Comparison of ENCODE assay signal across 20 cellular contexts in the genomic region with DNA sequence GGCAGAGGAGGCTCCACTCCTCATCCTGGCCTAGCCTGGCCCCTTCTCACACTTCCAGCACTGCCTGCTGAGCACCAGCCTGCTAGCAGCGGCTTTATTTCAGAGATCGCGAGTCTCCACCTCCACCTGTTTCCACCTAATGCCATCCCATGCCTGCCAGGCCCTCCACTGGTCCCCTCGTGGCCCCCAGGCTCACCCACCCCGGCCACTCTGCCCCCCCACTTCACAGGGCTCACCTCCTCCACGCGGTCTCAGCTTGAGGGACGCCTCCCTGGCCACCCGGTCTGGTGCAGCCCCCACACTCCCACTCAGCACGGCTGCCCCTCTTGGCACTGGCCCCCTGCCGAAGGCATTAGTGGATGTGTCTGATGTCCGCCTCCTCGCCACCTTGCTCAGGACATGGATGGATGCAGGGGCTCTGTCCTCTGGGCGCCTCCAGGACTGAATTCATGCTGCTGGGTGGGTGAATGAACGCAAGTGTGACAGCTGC. TPM values are rescaled to one million over a fixed set of nuclear protein-coding genes. Genes with fewer than 3 reads are reported as not detected.
DNase-seq lines count a peak whose midpoint lies in the region; ATAC-seq and TF ChIP-seq lines count a peak whose summit lies in the region.
"Had no signal": no experiment of that assay in that cellular context is flagged by ENCODE, and none has a peak within 500 bp of the region (broad histone marks: within the 10 kb centered on the region; RNA-seq: fewer than 3 reads in every experiment).

No MANE protein-coding gene starts in this region.

- no peak overlapping the region for H3K4me3 ChIP-seq in HEK293 (ENCODE audit: low read depth, low read length)
- no peak overlapping the region for H3K4me3 ChIP-seq in neuronal stem cell (ENCODE audit: low read length in 2 of 2)
- H3K4me3 ChIP-seq: BLaER1 had no signal

- WGBS in neuronal stem cell (ENCODE audit: extremely low coverage in 2 of 2, insufficient read length in 2 of 2, insufficient replicate concordance in 1 of 2), 2 donors = no CpG with 5 or more reads among the region's 15 CpGs

- no peak overlapping the region for H3K27ac Mint-ChIP-seq in stimulated activated naive CD8-positive, alpha-beta T cell treated with anti-CD3 and anti-CD28 coated beads, Interleukin-15, amount 100 ng/mL, for 72 hours
- H3K27ac Mint-ChIP-seq: CD14-positive monocyte; CD4-positive, alpha-beta memory T cell; CD4-positive, CD25-positive, alpha-beta regulatory T cell; CD8-positive, alpha-beta memory T cell had no signal

- no peak overlapping the region for H4K8ac ChIP-seq in neuronal stem cell (ENCODE audit: low read depth, low read length)

- H4K91ac ChIP-seq in neuronal stem cell (ENCODE audit: low read depth, low read length, poor library complexity) = no peak overlapping the region

- H3K9me3 ChIP-seq in HEK293 (ENCODE audit: control insufficient read depth, insufficient read depth, low read depth, low read length) (no peaks in the 10 kb centered on the region), neuronal stem cell (replicated peaks in 1 of 2; ENCODE audit: control insufficient read depth in 2 of 2, insufficient read depth in 1 of 2, low read depth in 1 of 2, low read length in 2 of 2) (no peaks in the 10 kb centered on the region)

- H3K18ac ChIP-seq in neuronal stem cell (ENCODE audit: low read length) = peak overlapping the region; percentile 33

- H3K9me3 Mint-ChIP-seq in stimulated activated naive CD8-positive, alpha-beta T cell treated with anti-CD3 and anti-CD28 coated beads, Interleukin-15, amount 100 ng/mL, for 72 hours = no peaks in the 10 kb centered on the region
- H3K9me3 Mint-ChIP-seq: CD4-positive, CD25-positive, alpha-beta regulatory T cell; CD8-positive, alpha-beta memory T cell had no signal

- peak overlapping the region; percentile 65 for H2AK5ac ChIP-seq in neuronal stem cell (ENCODE audit: low read depth, low read length)

- H3K4me1 ChIP-seq in HEK293 (ENCODE audit: control insufficient read depth, insufficient read depth, low read length) = peaks cover 6% of the 10 kb centered on the region
- H3K4me1 ChIP-seq in neuronal stem cell (ENCODE audit: control insufficient read depth in 2 of 2, insufficient read depth in 1 of 2, low read depth in 1 of 2, low read length in 2 of 2) = peaks cover 0 to 22% of the 10 kb centered on the region in 2 donors

- no peak overlapping the region for H2BK15ac ChIP-seq in neuronal stem cell (ENCODE audit: low read length)

- no peak overlapping the region for H2BK120ac ChIP-seq in neuronal stem cell (ENCODE audit: low read depth, low read length)

- H3K27me3 ChIP-seq in neuronal stem cell (ENCODE audit: control insufficient read depth in 3 of 3, insufficient read depth in 3 of 3, low read depth in 1 of 3, low read length in 3 of 3) = peaks cover 37 to 61% (median 55%) of the 10 kb centered on the region in 3 experiments

- DNase-seq in stimulated activated naive CD8-positive, alpha-beta T cell treated with anti-CD3 and anti-CD28 coated beads, Interleukin-15, amount 100 ng/mL, for 72 hours = no peak
- DNase-seq in stimulated activated naive CD8-positive, alpha-beta T cell treated with anti-CD3 and anti-CD28 coated beads, Interleukin-15, Interleukin-2, amounts not matched to agents 100 U/mL and 50 U/mL, for 24 hours = no peak
- DNase-seq in neuronal stem cell (ENCODE audit: low spot score) (no peak), NCI-H345 treated with DMSO at 0.1 percent for 48 hours (lab: John Stamatoyannopoulos, UW; ENCODE audit: unreplicated experiment) (no peak)
- DNase-seq: 8988T; ACHN; BE2C; C1 segment of cervical spinal cord; Calu3; CD4-positive, alpha-beta memory T cell; CD4-positive, CD25-positive, alpha-beta regulatory T cell; CD8-positive, alpha-beta memory T cell; COR-L47; DMS79 treated with DMSO at 0.1 percent for 48 hours; GF-D8 had no signal

- no peak overlapping the region for H2BK12ac ChIP-seq in neuronal stem cell (ENCODE audit: low read length)

- H2AFZ ChIP-seq in neuronal stem cell (ENCODE audit: low read length) = no peak overlapping the region

- peak overlapping the region; percentile 67 for H3K23ac ChIP-seq in neuronal stem cell (ENCODE audit: low read depth, low read length, poor library complexity)

- no peak overlapping the region for H2BK5ac ChIP-seq in neuronal stem cell (ENCODE audit: low read length)

- H3K36me3 ChIP-seq in HEK293 (ENCODE audit: control insufficient read depth in 2 of 2, insufficient read depth in 1 of 2, low read length in 2 of 2) = no peaks in the 10 kb centered on the region
- H3K36me3 ChIP-seq in neuronal stem cell (replicated peaks in 1 of 2; ENCODE audit: control insufficient read depth in 2 of 2, insufficient read depth in 2 of 2, low read length in 2 of 2) = no peaks in the 10 kb centered on the region
- H3K36me3 ChIP-seq: BE2C, BLaER1 had no signal

- H3K27me3 Mint-ChIP-seq in stimulated activated naive CD8-positive, alpha-beta T cell treated with anti-CD3 and anti-CD28 coated beads, Interleukin-15, amount 100 ng/mL, for 72 hours = peaks cover 53% of the 10 kb centered on the region
- H3K27me3 Mint-ChIP-seq: CD4-positive, CD25-positive, alpha-beta regulatory T cell had no signal

- no peak for TF ChIP-seq CTCF in HEK293 (tag by site-specific recombination; IDR thresholded peaks at IDR 0.05)

- H3K4ac ChIP-seq in neuronal stem cell (ENCODE audit: low read length) = no peak overlapping the region

- H3K9ac ChIP-seq in neuronal stem cell (ENCODE audit: low read depth, low read length, poor library complexity) = no peak overlapping the region
- H3K9ac ChIP-seq: BLaER1 had no signal

- peak; percentile 14 for ATAC-seq in stimulated activated naive CD8-positive, alpha-beta T cell treated with anti-CD3 and anti-CD28 coated beads, Interleukin-15, amount 100 ng/mL, for 72 hours
- no peak for ATAC-seq in stimulated activated naive CD8-positive, alpha-beta T cell treated with anti-CD3 and anti-CD28 coated beads, Interleukin-15, Interleukin-2, amounts not matched to agents 100 U/mL and 50 U/mL, for 24 hours
- ATAC-seq in HG02938 (IDR thresholded peaks at IDR 0.05; ENCODE audit: unreplicated experiment) = no peak

- H3K4me2 ChIP-seq in neuronal stem cell (ENCODE audit: insufficient read depth, low read length, poor library complexity, severe bottlenecking) = no peak overlapping the region
- H3K4me2 ChIP-seq: BLaER1 had no signal

- H3K27ac ChIP-seq in HEK293 (ENCODE audit: extremely low read depth, low read depth, low read length) (no peak overlapping the region), neuronal stem cell (replicated peaks; ENCODE audit: low read length) (no peak overlapping the region)
- H3K27ac ChIP-seq: BLaER1 had no signal

- H3K4me3 Mint-ChIP-seq in stimulated activated naive CD8-positive, alpha-beta T cell treated with anti-CD3 and anti-CD28 coated beads, Interleukin-15, amount 100 ng/mL, for 72 hours = no peak overlapping the region
- H3K4me3 Mint-ChIP-seq: CD4-positive, alpha-beta memory T cell; CD4-positive, CD25-positive, alpha-beta regulatory T cell; CD8-positive, alpha-beta memory T cell had no signal

- H3K4me1 Mint-ChIP-seq in stimulated activated naive CD8-positive, alpha-beta T cell treated with anti-CD3 and anti-CD28 coated beads, Interleukin-15, amount 100 ng/mL, for 72 hours = no peaks in the 10 kb centered on the region
- H3K4me1 Mint-ChIP-seq: CD14-positive monocyte; CD4-positive, alpha-beta memory T cell; CD4-positive, CD25-positive, alpha-beta regulatory T cell; CD8-positive, alpha-beta memory T cell had no signal

- peaks cover 2% of the 10 kb centered on the region for H3K79me1 ChIP-seq in neuronal stem cell (ENCODE audit: low read depth, low read length)

- peak overlapping the region; percentile 79 for H3K14ac ChIP-seq in neuronal stem cell (ENCODE audit: low read length)

- POLR2A ChIA-PET in HEK293 (lab: Yijun Ruan, JAX) = no interaction called here

- CTCF ChIA-PET in HEK293 (lab: Yijun Ruan, JAX) = no interaction called here

TF ChIP-seq in HEK293, 187 proteins besides CTCF, POLR2A, EP300 and RAD21 (continues in another document):
- TF ChIP-seq, protein P1, sequence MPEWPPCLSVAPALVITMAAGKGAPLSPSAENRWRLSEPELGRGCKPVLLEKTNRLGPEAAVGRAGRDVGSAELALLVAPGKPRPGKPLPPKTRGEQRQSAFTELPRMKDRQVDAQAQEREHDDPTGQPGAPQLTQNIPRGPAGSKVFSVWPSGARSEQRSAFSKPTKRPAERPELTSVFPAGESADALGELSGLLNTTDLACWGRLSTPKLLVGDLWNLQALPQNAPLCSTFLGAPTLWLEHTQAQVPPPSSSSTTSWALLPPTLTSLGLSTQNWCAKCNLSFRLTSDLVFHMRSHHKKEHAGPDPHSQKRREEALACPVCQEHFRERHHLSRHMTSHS (tag by site-specific recombination; IDR thresholded peaks at IDR 0.05) = no peak
- TF ChIP-seq ZNF501 (tag by site-specific recombination; IDR thresholded peaks at IDR 0.05) = no peak
- no peak for TF ChIP-seq GLIS1 (tag by site-specific recombination; IDR thresholded peaks at IDR 0.05)
- TF ChIP-seq, protein P2, sequence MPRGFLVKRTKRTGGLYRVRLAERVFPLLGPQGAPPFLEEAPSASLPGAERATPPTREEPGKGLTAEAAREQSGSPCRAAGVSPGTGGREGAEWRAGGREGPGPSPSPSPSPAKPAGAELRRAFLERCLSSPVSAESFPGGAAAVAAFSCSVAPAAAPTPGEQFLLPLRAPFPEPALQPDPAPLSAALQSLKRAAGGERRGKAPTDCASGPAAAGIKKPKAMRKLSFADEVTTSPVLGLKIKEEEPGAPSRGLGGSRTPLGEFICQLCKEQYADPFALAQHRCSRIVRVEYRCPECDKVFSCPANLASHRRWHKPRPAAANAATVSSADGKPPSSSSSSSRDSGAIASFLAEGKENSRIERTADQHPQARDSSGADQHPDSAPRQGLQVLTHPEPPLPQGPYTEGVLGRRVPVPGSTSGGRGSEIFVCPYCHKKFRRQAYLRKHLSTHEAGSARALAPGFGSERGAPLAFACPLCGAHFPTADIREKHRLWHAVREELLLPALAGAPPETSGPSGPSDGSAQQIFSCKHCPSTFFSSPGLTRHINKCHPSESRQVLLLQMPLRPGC (tag by site-specific recombination; IDR thresholded peaks at IDR 0.05) = no peak
- 0 out of 2 replicates have a peak, but pooled peaks have one; percentile 18 for TF ChIP-seq KLF8 (tag by site-specific recombination; IDR thresholded peaks at IDR 0.05)
- TF ChIP-seq ZNF558 (tag by site-specific recombination; IDR thresholded peaks at IDR 0.05) = no peak
- TF ChIP-seq, protein P3, sequence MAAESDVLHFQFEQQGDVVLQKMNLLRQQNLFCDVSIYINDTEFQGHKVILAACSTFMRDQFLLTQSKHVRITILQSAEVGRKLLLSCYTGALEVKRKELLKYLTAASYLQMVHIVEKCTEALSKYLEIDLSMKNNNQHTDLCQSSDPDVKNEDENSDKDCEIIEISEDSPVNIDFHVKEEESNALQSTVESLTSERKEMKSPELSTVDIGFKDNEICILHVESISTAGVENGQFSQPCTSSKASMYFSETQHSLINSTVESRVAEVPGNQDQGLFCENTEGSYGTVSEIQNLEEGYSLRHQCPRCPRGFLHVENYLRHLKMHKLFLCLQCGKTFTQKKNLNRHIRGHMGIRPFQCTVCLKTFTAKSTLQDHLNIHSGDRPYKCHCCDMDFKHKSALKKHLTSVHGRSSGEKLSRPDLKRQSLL (tag by site-specific recombination; IDR thresholded peaks at IDR 0.05) = no peak

RNA-seq across cellular contexts. Expression of a gene that starts 3.8 kb away (rescaled TPM):
- 0.08 TPM for polyA plus RNA-seq in neuronal stem cell (2013, experiment 1 of 2)
- polyA plus RNA-seq in neuronal stem cell (2013, experiment 2 of 2) = 0.06 TPM
- polyA plus RNA-seq: AG04450; CD14-positive monocyte; CD8-positive, alpha-beta memory T cell had no signal
